ENCODE assay signal across 22 cellular contexts in the genomic region with DNA sequence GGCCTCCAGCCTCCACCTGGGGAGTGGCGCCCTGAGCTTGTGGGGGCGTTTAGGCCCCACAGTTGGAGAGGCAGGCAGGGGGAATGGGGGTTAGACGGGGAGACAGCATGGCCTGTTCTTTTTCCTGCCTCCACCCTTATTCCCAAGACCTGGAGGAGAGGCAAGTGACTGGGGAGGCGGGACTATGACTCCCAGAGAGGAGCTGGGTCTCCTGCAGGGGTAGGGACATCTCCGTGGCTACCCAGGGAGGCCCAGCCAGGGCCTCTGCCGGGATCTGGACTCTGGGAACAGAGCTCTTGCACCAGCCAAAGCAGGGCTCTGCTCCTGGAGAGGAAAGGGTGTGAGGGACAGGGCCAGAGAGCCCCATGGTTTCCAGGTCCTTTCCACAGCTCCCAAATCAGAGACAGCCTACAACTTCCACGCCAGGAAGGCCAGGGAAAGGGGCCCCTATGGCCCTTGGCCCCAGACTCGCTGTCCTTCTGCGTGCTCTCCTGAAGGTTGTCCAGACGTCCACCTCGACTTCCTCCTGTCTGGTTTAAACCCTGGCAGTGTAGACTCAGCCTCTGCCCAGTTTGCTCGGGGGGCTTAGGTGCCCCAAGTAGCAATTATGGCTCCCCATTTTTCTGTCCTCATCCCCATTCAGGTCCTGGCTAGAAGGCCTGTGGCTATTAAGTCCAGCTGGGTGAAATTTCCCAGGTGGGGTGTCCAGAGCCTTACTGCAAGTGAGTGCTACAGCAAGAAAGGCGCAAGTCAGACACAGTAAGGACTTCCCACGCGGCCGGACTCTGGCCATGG. TPM values are rescaled to one million over a fixed set of nuclear protein-coding genes. Genes with fewer than 3 reads are reported as not detected.
DNase-seq lines count a peak whose midpoint lies in the region; ATAC-seq, FAIRE-seq and TF ChIP-seq lines count a peak whose summit lies in the region.
"Had no signal": no experiment of that assay in that cellular context is flagged by ENCODE, and none has a peak within 500 bp of the region (broad histone marks: within the 10 kb centered on the region; RNA-seq: fewer than 3 reads in every experiment).

No MANE protein-coding gene starts in this region.

- TF ChIP-seq CTCF in HepG2 (CRISPR knock-in tag; IDR thresholded peaks at IDR 0.05) (no peak), right lobe of liver (IDR thresholded peaks at IDR 0.05) (no peak), PC-9 (conservative IDR thresholded peaks at IDR 0.05) (no peak)

- no peaks in the 10 kb centered on the region for H3K79me2 ChIP-seq in HepG2 (ENCODE audit: insufficient read depth, low read length)
- H3K79me2 ChIP-seq in PC-9 (ENCODE audit: low read depth): no peaks in the 10 kb centered on the region

- CTCF ChIA-PET in HepG2 (lab: Yijun Ruan, JAX; ENCODE audit: low intra/inter-chr PET ratio, low total read pairs) (no interaction called here), PC-9 (lab: Charles Lee) (no interaction called here)

- H4K20me1 ChIP-seq in HepG2 (ENCODE audit: insufficient read depth, low read length): no peaks in the 10 kb centered on the region
- no peaks in the 10 kb centered on the region for H4K20me1 ChIP-seq in PC-9 (ENCODE audit: insufficient read depth)

- H3K27ac ChIP-seq in HepG2 (ENCODE audit: extremely low read length, insufficient read depth, low read length) (no peak overlapping the region), right lobe of liver (no peak overlapping the region), PC-9 (no peak overlapping the region)
- H3K27ac ChIP-seq: A549 had no signal

- no peak for TF ChIP-seq POLR2A in HepG2 (IDR thresholded peaks at IDR 0.05; ENCODE audit: insufficient read depth in 1 of 2, low read depth in 2 of 2, low read length in 2 of 2)
- TF ChIP-seq POLR2A in right lobe of liver (IDR thresholded peaks at IDR 0.05): no peak

- no peaks in the 10 kb centered on the region for H3K36me3 ChIP-seq in HepG2 (replicated peaks in 1 of 2; ENCODE audit: control insufficient read depth in 1 of 2, insufficient read depth in 2 of 2, low read length in 2 of 2)
- H3K36me3 ChIP-seq in right lobe of liver: no peaks in the 10 kb centered on the region
- H3K36me3 ChIP-seq in PC-9 (ENCODE audit: low read depth): no peaks in the 10 kb centered on the region

- no peak for DNase-seq in HepG2 (ENCODE audit: low spot score)
- no peak for DNase-seq in right lobe of liver
- peak; percentile 45 for DNase-seq in islet precursor cell
- DNase-seq in sciatic nerve (ENCODE audit: low spot score): peak; percentile 46
- DNase-seq in PC-9: no peak
- no peak for DNase-seq in NCI-H1048 (lab: John Stamatoyannopoulos, UW)
- no peak for DNase-seq in stimulated activated CD4-positive, alpha-beta T cell treated with anti-CD3 and anti-CD28 coated beads, Interleukin-2, amount 100 ng/mL, for 24 hours
- DNase-seq: Calu3; CD8-positive, alpha-beta T cell; GOT3; NCI-H1105 treated with DMSO at 0.1 percent for 48 hours; NCI-H1694; NCI-H510A; NCI-H774; OCI-M1; SHP77 treated with DMSO at 0.1 percent for 48 hours had no signal

- no peak for FAIRE-seq in HepG2 (lab: Jason Lieb, UNC)
- FAIRE-seq: A549, GM12891, GM19239 had no signal

- POLR2A ChIA-PET in HepG2 (lab: Yijun Ruan, JAX): no interaction called here
- POLR2A ChIA-PET in PC-9 (lab: Charles Lee; ENCODE audit: unreplicated experiment): no interaction called here

- BruUV-seq in HepG2 (replicated peaks; lab: Mats Ljungman, UMichigan): no TSS peak
- no TSS peak for BruUV-seq in PC-9 (replicated peaks; lab: Mats Ljungman, UMichigan)

- peaks cover 33% of the 10 kb centered on the region for H3K4me1 ChIP-seq in HepG2 (ENCODE audit: insufficient read depth, low read length)
- H3K4me1 ChIP-seq in right lobe of liver: no peaks in the 10 kb centered on the region
- H3K4me1 ChIP-seq in PC-9 (replicated peaks; ENCODE audit: insufficient read depth): peaks cover 8% of the 10 kb centered on the region; the same call in 1 of the 2 replicates
- H3K4me1 ChIP-seq: A549 had no signal

- intact Hi-C loops in HepG2 (cut with micrococcal nuclease; ENCODE audit: unreplicated experiment) (no loop called here), right lobe of liver (cut with DNase I) (no loop called here), sciatic nerve (cut with DNase I) (no loop called here), PC-9 (cut with micrococcal nuclease; ENCODE audit: unreplicated experiment) (no loop called here)

- H3K4me3 ChIP-seq in HepG2 (replicated peaks in 1 of 3; ENCODE audit: insufficient read depth in 1 of 3, low read depth in 2 of 3, low read length in 3 of 3) (no peak overlapping the region; a peak in 1 of 6 replicates), right lobe of liver (no peak overlapping the region), PC-9 (no peak overlapping the region)
- H3K4me3 ChIP-seq: A549 had no signal

- WGBS in HepG2 (ENCODE audit: low lambda C conversion rate): 64% methylated on average over 10 of the region's 16 CpGs
- 80% methylated on average over 3 of the region's 16 CpGs for WGBS in right lobe of liver (ENCODE audit: insufficient coverage, low coverage, low lambda C conversion rate, missing lambda C conversion rate)

- TF ChIP-seq EP300 in HepG2 (IDR thresholded peaks at IDR 0.05; ENCODE audit: low read depth in 2 of 2, low read length in 2 of 2) (no peak), HepG2 (CRISPR knock-in tag; IDR thresholded peaks at IDR 0.05; ENCODE audit: borderline replicate concordance) (no peak)

- 0 out of 2 replicates have a peak, but pooled peaks cover 4% of the 10 kb centered on the region for H3F3A ChIP-seq in PC-9 (ENCODE audit: insufficient read depth, low read depth)

- H3K9me2 ChIP-seq in PC-9 (ENCODE audit: insufficient read depth): no peaks in the 10 kb centered on the region

- no peak overlapping the region for H2AFZ ChIP-seq in HepG2 (ENCODE audit: low read length)
- H2AFZ ChIP-seq in PC-9: no peak overlapping the region

- no peak for TF ChIP-seq RAD21 in HepG2 (CRISPR knock-in tag; IDR thresholded peaks at IDR 0.05)

- no peak overlapping the region for H3K9ac ChIP-seq in HepG2 (ENCODE audit: insufficient read depth, low read depth, low read length)

- H3K27me3 ChIP-seq in HepG2 (ENCODE audit: control insufficient read depth in 1 of 2, insufficient read depth in 2 of 2, low read length in 2 of 2) (peaks cover 1 to 16% of the 10 kb centered on the region in 2 experiments; a peak in 4 of 5 replicates), right lobe of liver (no peaks in the 10 kb centered on the region), PC-9 (ENCODE audit: insufficient read depth, low read depth) (no peaks in the 10 kb centered on the region; the same call in 1 of the 2 replicates)

- ATAC-seq in HepG2 (no peak), right lobe of liver (no peak), sciatic nerve (no peak)
- ATAC-seq: A549; CD8-positive, alpha-beta T cell had no signal

- H3K4me2 ChIP-seq in HepG2 (ENCODE audit: low read depth, low read length) (peak overlapping the region; percentile 14; the same call in 1 of the 2 replicates), PC-9 (no peak overlapping the region)
- H3K4me2 ChIP-seq: A549 had no signal

- in situ Hi-C loops in HepG2 (cut with HindIII; ENCODE audit: extremely low pct_ligation_motif_present, low pct_unique_long_range_greater_than_20kb): no loop called here

- H3K9me3 ChIP-seq in HepG2 (ENCODE audit: low read length) (no peaks in the 10 kb centered on the region), right lobe of liver (no peaks in the 10 kb centered on the region), PC-9 (ENCODE audit: insufficient read depth, low read depth) (no peaks in the 10 kb centered on the region)
- H3K9me3 ChIP-seq: A549 had no signal

RNA-seq across cellular contexts. Expression of a gene that starts 22.9 kb away (rescaled TPM):
- total RNA-seq in HepG2 (2016; rRNA removed; fragmentation: Illumina TruSeq; extraction: Trizol) (0.36 TPM in 1 of 2 replicates, not detected in the other), right lobe of liver (not detected), sciatic nerve (1.5 TPM), PC-9 (2021) (not detected in 2 replicates)
- total RNA-seq in HepG2 (2016; cell fraction: cytosol; rRNA removed; fragmentation: Illumina TruSeq; extraction: Trizol; ENCODE audit: low read depth): not detected in 2 replicates
- 0.43 TPM in 1 of 2 replicates, not detected in the other for total RNA-seq in HepG2 (2016; cell fraction: insoluble cytoplasmic fraction; rRNA removed; fragmentation: Illumina TruSeq; extraction: Trizol)
- total RNA-seq in HepG2 (2016; cell fraction: membrane; rRNA removed; fragmentation: Illumina TruSeq; extraction: Trizol): not detected in 2 replicates
- not detected in 2 replicates for total RNA-seq in HepG2 (2016; cell fraction: nucleus; rRNA removed; fragmentation: Illumina TruSeq; extraction: Trizol)
- polyA plus RNA-seq in HepG2 (2011; rRNA removed): 0.32 and 0.63 TPM in 2 replicates
- polyA plus RNA-seq in HepG2 (2011; cell fraction: cytosol; rRNA removed): 0.58 and 0.59 TPM in 2 replicates
- polyA plus RNA-seq in HepG2 (2011; cell fraction: nucleus; rRNA removed): 0.42 and 0.63 TPM in 2 replicates
- polyA plus RNA-seq in HepG2 (2012): 0.09 and 1.1 TPM in 2 replicates
- polyA plus RNA-seq in HepG2 (2016; cell fraction: cytosol; fragmentation: Illumina TruSeq; extraction: Trizol; ENCODE audit: low read depth): not detected in 2 replicates
- 0.30 TPM in 1 of 2 replicates, not detected in the other for polyA plus RNA-seq in HepG2 (2016; cell fraction: insoluble cytoplasmic fraction; fragmentation: Illumina TruSeq; extraction: Trizol; ENCODE audit: low read depth)
- polyA plus RNA-seq in HepG2 (2016; cell fraction: membrane; fragmentation: Illumina TruSeq; extraction: Trizol; ENCODE audit: low read depth): not detected in 2 replicates
- polyA plus RNA-seq in HepG2 (2016; cell fraction: nucleus; fragmentation: Illumina TruSeq; extraction: Trizol; ENCODE audit: insufficient read depth, low read depth): not detected in 2 replicates
- 0.12 TPM in 1 of 2 replicates, not detected in the other for polyA minus RNA-seq in HepG2 (2011; rRNA and poly(A)+ RNA removed; ENCODE audit: low replicate concordance)
- 1.1 TPM in 1 of 2 replicates, not detected in the other for polyA minus RNA-seq in HepG2 (2011; cell fraction: cytosol; rRNA and poly(A)+ RNA removed)
- polyA minus RNA-seq in HepG2 (2011; cell fraction: nucleus; rRNA and poly(A)+ RNA removed): not detected in 2 replicates
- total RNA-seq: Calu3; CD8-positive, alpha-beta T cell; LHCN-M2; RPMI7951 had no signal
- polyA plus RNA-seq: A549, BJ had no signal

RNA-seq across cellular contexts. Expression of a gene that starts 58.0 kb away (rescaled TPM):
- total RNA-seq in HepG2 (2016; rRNA removed; fragmentation: Illumina TruSeq; extraction: Trizol) (14.7 and 21.2 TPM in 2 replicates), right lobe of liver (10 to 100 TPM; 16.4 to 30.2 (median 24.0) TPM), sciatic nerve (39.7 TPM), PC-9 (2021) (52.9 and 55.4 TPM in 2 replicates)
- 3.8 and 5.1 TPM in 2 replicates for total RNA-seq in HepG2 (2016; cell fraction: cytosol; rRNA removed; fragmentation: Illumina TruSeq; extraction: Trizol; ENCODE audit: low read depth)
- 14.1 and 20.6 TPM in 2 replicates for total RNA-seq in HepG2 (2016; cell fraction: insoluble cytoplasmic fraction; rRNA removed; fragmentation: Illumina TruSeq; extraction: Trizol)
- 8.3 and 8.6 TPM in 2 replicates for total RNA-seq in HepG2 (2016; cell fraction: membrane; rRNA removed; fragmentation: Illumina TruSeq; extraction: Trizol)
- 34.2 and 37.1 TPM in 2 replicates for total RNA-seq in HepG2 (2016; cell fraction: nucleus; rRNA removed; fragmentation: Illumina TruSeq; extraction: Trizol)
- 17.6 and 22.1 TPM in 2 replicates for polyA plus RNA-seq in HepG2 (2011; rRNA removed)
- 11.0 and 12.5 TPM in 2 replicates for polyA plus RNA-seq in HepG2 (2011; cell fraction: cytosol; rRNA removed)
- 66.1 and 66.9 TPM in 2 replicates for polyA plus RNA-seq in HepG2 (2011; cell fraction: nucleus; rRNA removed)
- 15.7 and 19.2 TPM in 2 replicates for polyA plus RNA-seq in HepG2 (2012)
- 1.2 TPM in 2 replicates for polyA plus RNA-seq in HepG2 (2016; cell fraction: cytosol; fragmentation: Illumina TruSeq; extraction: Trizol; ENCODE audit: low read depth)
- polyA plus RNA-seq in HepG2 (2016; cell fraction: insoluble cytoplasmic fraction; fragmentation: Illumina TruSeq; extraction: Trizol; ENCODE audit: low read depth): 9.6 and 12.3 TPM in 2 replicates
- polyA plus RNA-seq in HepG2 (2016; cell fraction: membrane; fragmentation: Illumina TruSeq; extraction: Trizol; ENCODE audit: low read depth): 2.8 TPM in 2 replicates
- polyA plus RNA-seq in HepG2 (2016; cell fraction: nucleus; fragmentation: Illumina TruSeq; extraction: Trizol; ENCODE audit: insufficient read depth, low read depth): 46.7 and 52.0 TPM in 2 replicates
- polyA minus RNA-seq in HepG2 (2011; rRNA and poly(A)+ RNA removed; ENCODE audit: low replicate concordance): 30.7 and 49.9 TPM in 2 replicates
- polyA minus RNA-seq in HepG2 (2011; cell fraction: cytosol; rRNA and poly(A)+ RNA removed): 19.2 and 20.2 TPM in 2 replicates
- 69.8 and 75.6 TPM in 2 replicates for polyA minus RNA-seq in HepG2 (2011; cell fraction: nucleus; rRNA and poly(A)+ RNA removed)

Comparison
In these comparisons a context has a peak if more than half of its experiments do, and no peak if none do; other contexts are left out.
1. DNase-seq: peak in islet precursor cell (single experiment) and sciatic nerve (single experiment); none in HepG2 (single experiment), right lobe of liver (0 of 3), PC-9 (0 of 2), NCI-H1048 (single experiment) and stimulated activated CD4-positive, alpha-beta T cell treated with anti-CD3 and anti-CD28 coated beads, Interleukin-2, amount 100 ng/mL, for 24 hours (0 of 2).